Comparison of ENCODE assay signal across 17 cellular contexts in the genomic region with DNA sequence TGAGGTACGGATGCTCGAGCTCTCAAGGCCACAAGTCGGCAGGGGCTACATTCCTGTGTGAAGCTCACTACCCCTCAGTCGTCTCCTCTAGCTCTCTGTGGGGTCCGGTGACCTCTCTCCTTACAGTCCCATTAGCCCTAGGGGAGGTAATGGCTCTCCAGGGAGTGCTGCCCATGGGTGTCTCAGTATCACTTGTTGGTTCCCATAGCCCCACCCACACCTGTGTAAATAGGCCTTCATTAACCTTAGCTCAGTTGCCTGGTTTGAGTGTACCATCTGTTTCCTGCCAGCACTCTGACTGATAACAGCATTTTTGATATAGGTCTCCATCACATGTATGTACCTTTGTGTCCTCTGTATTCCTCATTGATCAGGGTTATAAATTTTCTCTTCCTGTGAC.
DNase-seq lines count a peak whose midpoint lies in the region; ATAC-seq, FAIRE-seq and TF ChIP-seq lines count a peak whose summit lies in the region.
"Had no signal": no experiment of that assay in that cellular context is flagged by ENCODE, and none has a peak within 500 bp of the region (broad histone marks: within the 10 kb centered on the region; RNA-seq: fewer than 3 reads in every experiment).

No MANE protein-coding gene starts in this region.

- no peak overlapping the region for H3K4me3 Mint-ChIP-seq in neural progenitor cell
- H3K4me3 Mint-ChIP-seq in activated CD4-positive, alpha-beta T cell treated with anti-CD3 and anti-CD28 coated beads, Interleukin-2, amount 10 ng/mL, durations not matched to agents 7 days and 5 days = no peak overlapping the region
- H3K4me3 Mint-ChIP-seq: CD14-positive monocyte had no signal

- H3K9me3 ChIP-seq in K562 (replicated peaks; ENCODE audit: control insufficient read depth, insufficient read depth, low read depth, low read length) (no peaks in the 10 kb centered on the region), neural progenitor cell (ENCODE audit: low read depth) (no peaks in the 10 kb centered on the region)
- H3K9me3 ChIP-seq: A549 had no signal

- CTCF ChIA-PET in K562 (lab: Yijun Ruan, JAX; ENCODE audit: low intra/inter-chr PET ratio) = interaction anchor here (0.6 kb wide), 1 partner anchor 233 kb away, joined by 3 read pairs; no protein-coding TSS in a partner anchor
- CTCF ChIA-PET in activated CD4-positive, alpha-beta T cell treated with anti-CD3 and anti-CD28 coated beads, Interleukin-2, amount 10 ng/mL, durations not matched to agents 7 days and 5 days (lab: Charles Lee) = no interaction called here

- H3K27ac ChIP-seq in K562 (ENCODE audit: extremely low read depth, low read depth, low read length) = no peak overlapping the region
- no peak overlapping the region for H3K27ac ChIP-seq in neural progenitor cell
- H3K27ac ChIP-seq in caudate nucleus (ENCODE audit: low read depth, low read length) = no peak overlapping the region

- H3K4me1 ChIP-seq in K562 (replicated peaks in 1 of 2; ENCODE audit: control insufficient read depth in 2 of 2, insufficient read depth in 2 of 2, low read length in 2 of 2) = peaks cover 0 to 12% of the 10 kb centered on the region in 2 experiments; a peak in 4 of 5 replicates
- no peaks in the 10 kb centered on the region for H3K4me1 ChIP-seq in neural progenitor cell

- H2AFZ ChIP-seq in K562 (ENCODE audit: low read depth, low read length) = no peak overlapping the region
- H2AFZ ChIP-seq in neural progenitor cell (replicated peaks) = no peak overlapping the region

- DNase-seq in COLO668 (lab: John Stamatoyannopoulos, UW; ENCODE audit: unreplicated experiment) = peak; percentile 87
- peak in 2 of 3 experiments; percentile 38 to 75 for DNase-seq in NCI-H1417 (lab: John Stamatoyannopoulos, UW)
- peak; percentile 90 for DNase-seq in NCI-H510A treated with DMSO at 0.1 percent for 48 hours (lab: John Stamatoyannopoulos, UW)
- DNase-seq in K562 (ENCODE audit: extremely low read depth in 1 of 4, low spot score in 3 of 4) = no peak
- no peak for DNase-seq in neural progenitor cell (ENCODE audit: low spot score)
- no peak for DNase-seq in activated CD4-positive, alpha-beta T cell treated with anti-CD3 and anti-CD28 coated beads, Interleukin-2, amount 10 ng/mL, durations not matched to agents 7 days and 5 days
- DNase-seq in caudate nucleus (lab: John Stamatoyannopoulos, UW) = no peak
- DNase-seq: DMS79, NCI-H187, NCI-H226, NCI-H82 had no signal

- H3K4me1 Mint-ChIP-seq in neural progenitor cell = no peaks in the 10 kb centered on the region
- H3K4me1 Mint-ChIP-seq in activated CD4-positive, alpha-beta T cell treated with anti-CD3 and anti-CD28 coated beads, Interleukin-2, amount 10 ng/mL, durations not matched to agents 7 days and 5 days = peaks cover 4% of the 10 kb centered on the region

- BruUV-seq in K562 (replicated peaks; lab: Mats Ljungman, UMichigan) = no TSS peak

- H3K9me3 Mint-ChIP-seq in neural progenitor cell = no peaks in the 10 kb centered on the region
- H3K9me3 Mint-ChIP-seq in activated CD4-positive, alpha-beta T cell treated with anti-CD3 and anti-CD28 coated beads, Interleukin-2, amount 10 ng/mL, durations not matched to agents 7 days and 5 days = no peaks in the 10 kb centered on the region
- H3K9me3 Mint-ChIP-seq: CD14-positive monocyte had no signal

- H3K9me1 ChIP-seq in K562 (ENCODE audit: control insufficient read depth, insufficient read depth, low read length) = peaks cover 2% of the 10 kb centered on the region

- H3K27ac Mint-ChIP-seq in neural progenitor cell = no peak overlapping the region
- H3K27ac Mint-ChIP-seq in activated CD4-positive, alpha-beta T cell treated with anti-CD3 and anti-CD28 coated beads, Interleukin-2, amount 10 ng/mL, durations not matched to agents 7 days and 5 days = no peak overlapping the region
- H3K27ac Mint-ChIP-seq: CD14-positive monocyte had no signal

- H3K4me3 ChIP-seq in K562 = no peak overlapping the region
- H3K4me3 ChIP-seq in neural progenitor cell = no peak overlapping the region
- H3K4me3 ChIP-seq: A549, GM12878 had no signal

- TF ChIP-seq CTCF in K562 (IDR thresholded peaks at IDR 0.05 in 2 of 3, conservative IDR thresholded peaks at IDR 0.05 in 1 of 3; ENCODE audit: insufficient read depth in 2 of 3, low read depth in 1 of 3, low read length in 3 of 3) (no peak), neural progenitor cell (IDR thresholded peaks at IDR 0.05) (no peak)

- in situ Hi-C loops in K562 (cut with MboI) = no loop called here

- no peaks in the 10 kb centered on the region for H3K36me3 Mint-ChIP-seq in neural progenitor cell
- H3K36me3 Mint-ChIP-seq in activated CD4-positive, alpha-beta T cell treated with anti-CD3 and anti-CD28 coated beads, Interleukin-2, amount 10 ng/mL, durations not matched to agents 7 days and 5 days (ENCODE audit: low read depth) = no peaks in the 10 kb centered on the region
- H3K36me3 Mint-ChIP-seq: CD14-positive monocyte had no signal

- H4K20me1 ChIP-seq in K562 (replicated peaks; ENCODE audit: control insufficient read depth, insufficient read depth, low read length) (peaks cover 18% of the 10 kb centered on the region), neural progenitor cell (ENCODE audit: low read depth) (no peaks in the 10 kb centered on the region)

- H3K27me3 ChIP-seq in K562 (ENCODE audit: control insufficient read depth in 2 of 2, insufficient read depth in 2 of 2, low read length in 2 of 2) = no peaks in the 10 kb centered on the region
- H3K27me3 ChIP-seq in neural progenitor cell = no peaks in the 10 kb centered on the region

- no peak for FAIRE-seq in K562 (lab: Jason Lieb, UNC)
- FAIRE-seq: A549, GM12878, H54, RCC 7860 had no signal

- POLR2A ChIA-PET in K562 (lab: Yijun Ruan, JAX) = interaction anchor here (0.7 to 1.5 kb wide), 2 partner anchors 30 to 72 kb away, joined by 3 read pairs; no protein-coding TSS in a partner anchor
- POLR2A ChIA-PET in activated CD4-positive, alpha-beta T cell treated with anti-CD3 and anti-CD28 coated beads, Interleukin-2, amount 10 ng/mL, durations not matched to agents 7 days and 5 days (lab: Charles Lee) = no interaction called here

- intact Hi-C loops in K562 (cut with micrococcal nuclease) = no loop called here

- H3K4me2 ChIP-seq in K562 (ENCODE audit: insufficient read depth, low read length) = no peak overlapping the region
- no peak overlapping the region for H3K4me2 ChIP-seq in neural progenitor cell
- H3K4me2 ChIP-seq: A549 had no signal

- H3K36me3 ChIP-seq in K562 (ENCODE audit: control insufficient read depth, insufficient read depth, low read length) (peaks cover 56% of the 10 kb centered on the region), neural progenitor cell (no peaks in the 10 kb centered on the region)

- 93% methylated on average over 5 of the region's 5 CpGs for WGBS in K562 (ENCODE audit: insufficient coverage, low coverage, missing lambda C conversion rate)

- H3K79me2 ChIP-seq in K562 (ENCODE audit: control insufficient read depth, insufficient read depth, low read length) (peaks cover 59% of the 10 kb centered on the region), neural progenitor cell (ENCODE audit: low read depth) (no peaks in the 10 kb centered on the region)

- no peak for TF ChIP-seq EP300 in K562 (IDR thresholded peaks at IDR 0.05; ENCODE audit: low read length)

- peaks cover 5% of the 10 kb centered on the region for H3K27me3 Mint-ChIP-seq in neural progenitor cell (ENCODE audit: insufficient read depth, low read depth)
- peaks cover 8% of the 10 kb centered on the region for H3K27me3 Mint-ChIP-seq in activated CD4-positive, alpha-beta T cell treated with anti-CD3 and anti-CD28 coated beads, Interleukin-2, amount 10 ng/mL, durations not matched to agents 7 days and 5 days

- H3F3A ChIP-seq in neural progenitor cell (ENCODE audit: low read depth) = no peaks in the 10 kb centered on the region

- no peak for TF ChIP-seq RAD21 in K562 (CRISPR knock-in tag; conservative IDR thresholded peaks at IDR 0.05 in 1 of 2, IDR thresholded peaks at IDR 0.05 in 1 of 2)

- 0 out of 2 replicates have a peak, but pooled peaks have one; percentile 23 for TF ChIP-seq POLR2A in K562 (conservative IDR thresholded peaks at IDR 0.05)

- H3K9ac ChIP-seq in K562 (ENCODE audit: insufficient read depth in 1 of 2, low read depth in 2 of 2, low read length in 2 of 2) (peak overlapping the region in 1 of 2 experiments; percentile 53; a peak in 1 of 4 replicates), neural progenitor cell (no peak overlapping the region)

- ATAC-seq in K562 (no peak), HG03520 (IDR thresholded peaks at IDR 0.05; ENCODE audit: unreplicated experiment) (no peak)
- ATAC-seq: A549, GM12878 had no signal

TF ChIP-seq in K562, 482 proteins besides CTCF, POLR2A, EP300 and RAD21:
- TF ChIP-seq ZNF830 (CRISPR knock-in tag; IDR thresholded peaks at IDR 0.05) (no peak), POLR2AphosphoS2 (IDR thresholded peaks at IDR 0.05; ENCODE audit: low read length) (peak; percentile 56; the same call in 1 of the 2 replicates)

Comparison
In these comparisons a context has a peak if more than half of its experiments do, and no peak if none do; other contexts are left out.
1. DNase-seq: peak in COLO668 (single experiment), NCI-H1417 (2 of 3) and NCI-H510A treated with DMSO at 0.1 percent for 48 hours (single experiment); none in K562 (0 of 4), neural progenitor cell (single experiment), activated CD4-positive, alpha-beta T cell treated with anti-CD3 and anti-CD28 coated beads, Interleukin-2, amount 10 ng/mL, durations not matched to agents 7 days and 5 days (single experiment) and caudate nucleus (0 of 61).